22 cellular contexts compared by ENCODE assay signal in the genomic region with DNA sequence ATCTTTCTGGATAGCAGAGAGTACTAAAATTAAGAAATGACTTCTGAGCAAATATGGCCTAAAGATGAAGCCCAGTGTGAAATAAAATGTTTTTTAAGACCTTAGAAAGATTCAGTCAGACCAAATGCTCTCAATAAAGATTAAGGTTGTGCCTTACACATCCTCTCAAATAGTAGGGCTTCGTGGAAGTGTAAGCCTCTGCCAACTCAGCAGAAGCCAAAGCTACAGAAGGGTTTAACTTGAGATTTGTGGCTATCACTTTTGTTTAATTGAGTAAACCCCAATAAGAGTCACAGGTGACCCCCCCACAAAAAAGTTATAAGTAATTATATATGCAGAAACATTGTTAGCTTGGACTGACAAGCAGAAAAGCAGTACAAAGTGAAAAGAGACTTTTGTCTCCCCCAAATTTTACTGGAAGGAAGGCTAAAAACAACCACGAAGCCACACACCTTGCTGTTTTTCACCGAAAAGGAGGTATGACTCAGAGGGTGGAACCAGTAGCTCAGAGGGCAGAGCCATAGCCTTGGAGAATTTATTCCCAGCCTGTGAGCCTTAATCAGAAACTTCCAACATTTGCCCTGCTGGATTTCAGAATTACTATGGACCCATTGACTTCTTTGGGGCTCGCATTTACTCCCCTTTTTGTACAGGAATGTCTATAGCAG. TPM values are rescaled to one million over a fixed set of nuclear protein-coding genes. Genes with fewer than 3 reads are reported as not detected.
DNase-seq lines count a peak whose midpoint lies in the region; ATAC-seq and TF ChIP-seq lines count a peak whose summit lies in the region.
"Had no signal": no experiment of that assay in that cellular context is flagged by ENCODE, and none has a peak within 500 bp of the region (broad histone marks: within the 10 kb centered on the region; RNA-seq: fewer than 3 reads in every experiment).

No MANE protein-coding gene starts in this region.

- H3K4me1 Mint-ChIP-seq in activated CD4-positive, alpha-beta T cell treated with anti-CD3 and anti-CD28 coated beads, Interleukin-2, amount 10 ng/mL, durations not matched to agents 24 days and 14 days, result peaks cover 32% of the 10 kb centered on the region
- peaks cover 6% of the 10 kb centered on the region for H3K4me1 Mint-ChIP-seq in activated T-helper 17 cell treated with anti-CD3 and anti-CD28 coated beads, Interleukin-2, amount 50 U/mL, for 72 hours
- peaks cover 30 to 32% of the 10 kb centered on the region in 2 donors for H3K4me1 Mint-ChIP-seq in natural killer cell
- H3K4me1 Mint-ChIP-seq: brain, neural progenitor cell had no signal

- peak overlapping the region; percentile 60 for H3K4me3 Mint-ChIP-seq in activated CD4-positive, alpha-beta T cell treated with anti-CD3 and anti-CD28 coated beads, Interleukin-2, amount 10 ng/mL, durations not matched to agents 24 days and 14 days
- peak overlapping the region; percentile 13 for H3K4me3 Mint-ChIP-seq in activated T-helper 17 cell treated with anti-CD3 and anti-CD28 coated beads, Interleukin-2, amount 50 U/mL, for 72 hours
- H3K4me3 Mint-ChIP-seq in natural killer cell, result peak overlapping the region; percentile 79
- H3K4me3 Mint-ChIP-seq: brain, neural progenitor cell had no signal

- H3K27me3 ChIP-seq in Loucy (ENCODE audit: insufficient read depth, low read length, poor library complexity, severe bottlenecking), result no peaks in the 10 kb centered on the region
- H3K27me3 ChIP-seq: BLaER1 treated with 17β-estradiol and CSF1 and Interleukin-3, amounts not matched to agents 10 nM and 100 nM; neural progenitor cell; upper lobe of left lung had no signal

- no peaks in the 10 kb centered on the region for H4K20me1 ChIP-seq in Loucy (ENCODE audit: insufficient read depth, low read length, poor library complexity, severe bottlenecking)

- H3K4me1 ChIP-seq in Loucy (ENCODE audit: insufficient read depth, low read length, poor library complexity, severe bottlenecking), result peaks cover 12% of the 10 kb centered on the region
- H3K4me1 ChIP-seq: BLaER1 treated with 17β-estradiol and CSF1 and Interleukin-3, amounts not matched to agents 10 nM and 100 nM; neural progenitor cell; upper lobe of left lung had no signal

- peaks cover 44% of the 10 kb centered on the region for H3K36me3 Mint-ChIP-seq in activated CD4-positive, alpha-beta T cell treated with anti-CD3 and anti-CD28 coated beads, Interleukin-2, amount 10 ng/mL, durations not matched to agents 24 days and 14 days (ENCODE audit: low read depth)
- peaks cover 52% of the 10 kb centered on the region for H3K36me3 Mint-ChIP-seq in activated T-helper 17 cell treated with anti-CD3 and anti-CD28 coated beads, Interleukin-2, amount 50 U/mL, for 72 hours (ENCODE audit: low read depth)
- H3K36me3 Mint-ChIP-seq in natural killer cell, result no peaks in the 10 kb centered on the region

- H3K79me2 ChIP-seq in Loucy (ENCODE audit: insufficient read depth, low read length), result no peaks in the 10 kb centered on the region

- H3K9me3 Mint-ChIP-seq in activated CD4-positive, alpha-beta T cell treated with anti-CD3 and anti-CD28 coated beads, Interleukin-2, amount 10 ng/mL, durations not matched to agents 24 days and 14 days, result peaks cover 3% of the 10 kb centered on the region
- no peaks in the 10 kb centered on the region for H3K9me3 Mint-ChIP-seq in activated T-helper 17 cell treated with anti-CD3 and anti-CD28 coated beads, Interleukin-2, amount 50 U/mL, for 72 hours
- H3K9me3 Mint-ChIP-seq in natural killer cell, result no peaks in the 10 kb centered on the region
- H3K9me3 Mint-ChIP-seq: neural progenitor cell had no signal

- H3K4me2 ChIP-seq in Loucy (ENCODE audit: low read depth, low read length, poor library complexity, severe bottlenecking), result peak overlapping the region; percentile 47
- H3K4me2 ChIP-seq: BLaER1 treated with 17β-estradiol and CSF1 and Interleukin-3, amounts not matched to agents 10 nM and 100 nM; neural progenitor cell had no signal

- no peak overlapping the region for H3K4me3 ChIP-seq in Loucy (ENCODE audit: low read length, poor library complexity, severe bottlenecking)
- H3K4me3 ChIP-seq: BLaER1 treated with 17β-estradiol and CSF1 and Interleukin-3, amounts not matched to agents 10 nM and 100 nM; neural progenitor cell; upper lobe of left lung had no signal

- no peak overlapping the region for H3K9ac ChIP-seq in Loucy (ENCODE audit: low read depth, low read length, poor library complexity, severe bottlenecking)
- H3K9ac ChIP-seq: BLaER1 treated with 17β-estradiol and CSF1 and Interleukin-3, amounts not matched to agents 10 nM and 100 nM; neural progenitor cell had no signal

- TF ChIP-seq CTCF in Loucy (conservative IDR thresholded peaks at IDR 0.05; ENCODE audit: low read length) (no peak), natural killer cell (IDR thresholded peaks at IDR 0.05) (no peak)

- intact Hi-C loops in activated CD4-positive, alpha-beta T cell treated with anti-CD3 and anti-CD28 coated beads, Interleukin-2, amount 10 ng/mL, durations not matched to agents 24 days and 14 days (cut with micrococcal nuclease), result loop anchor here (5.0 kb wide), 1 partner anchor 164 kb away; no protein-coding TSS in a partner anchor
- intact Hi-C loops in natural killer cell (cut with micrococcal nuclease), result no loop called here

- H3F3A ChIP-seq in Loucy (ENCODE audit: low read depth), result no peaks in the 10 kb centered on the region

- no peaks in the 10 kb centered on the region for H3K9me2 ChIP-seq in Loucy (replicated peaks; ENCODE audit: low read depth, low read length)

- DNase-seq in activated CD4-positive, alpha-beta T cell treated with anti-CD3 and anti-CD28 coated beads, Interleukin-2, amount 10 ng/mL, durations not matched to agents 24 days and 14 days, result peak; percentile 81
- DNase-seq in activated CD4-positive, alpha-beta T cell treated with anti-CD3 and anti-CD28 coated beads, Interleukin-2, amount 50 U/mL, for 1 hour, result no peak
- no peak for DNase-seq in natural killer cell
- no peak for DNase-seq in SKM-1 treated with dmso at 0.1 percent for 144 hours (lab: John Stamatoyannopoulos, UW; ENCODE audit: unreplicated experiment)
- DNase-seq in DMS 273 treated with DMSO at 0.1 percent for 48 hours (lab: John Stamatoyannopoulos, UW), result no peak
- DNase-seq: 8988T; activated effector memory CD4-positive, alpha-beta T cell treated with Interleukin-2 at 50 U/mL for 16 hours; DMS79; hippocampal formation; kidney glomerular epithelial cell; mesendoderm; NCI-H146; NCI-H226; SIG-M5; stimulated activated naive CD4-positive, alpha-beta T cell treated with Interleukin-2 at 50 U/mL for 16 hours; upper lobe of left lung had no signal

- no peaks in the 10 kb centered on the region for H3K27me3 Mint-ChIP-seq in activated CD4-positive, alpha-beta T cell treated with anti-CD3 and anti-CD28 coated beads, Interleukin-2, amount 10 ng/mL, durations not matched to agents 24 days and 14 days
- H3K27me3 Mint-ChIP-seq in activated T-helper 17 cell treated with anti-CD3 and anti-CD28 coated beads, Interleukin-2, amount 50 U/mL, for 72 hours, result no peaks in the 10 kb centered on the region
- no peaks in the 10 kb centered on the region for H3K27me3 Mint-ChIP-seq in natural killer cell (ENCODE audit: low read depth in 2 of 2)
- H3K27me3 Mint-ChIP-seq: brain had no signal

- H2AFZ ChIP-seq in Loucy (ENCODE audit: low read length), result no peak overlapping the region
- H2AFZ ChIP-seq: neural progenitor cell had no signal

- H3K36me3 ChIP-seq in Loucy (ENCODE audit: insufficient read depth, low read length), result peaks cover 7% of the 10 kb centered on the region; the same call in 1 of the 2 replicates
- H3K36me3 ChIP-seq: neural progenitor cell had no signal

- ATAC-seq in activated T-helper 17 cell treated with anti-CD3 and anti-CD28 coated beads, Interleukin-2, amount 50 U/mL, for 72 hours (replicated peaks), result peak; percentile 78
- ATAC-seq in natural killer cell (peak in 2 of 3 donors; percentile 42 to 61), HG02588 (IDR thresholded peaks at IDR 0.05; ENCODE audit: unreplicated experiment) (no peak)

- H3K27ac Mint-ChIP-seq in activated CD4-positive, alpha-beta T cell treated with anti-CD3 and anti-CD28 coated beads, Interleukin-2, amount 10 ng/mL, durations not matched to agents 24 days and 14 days, result peak overlapping the region; percentile 81
- peak overlapping the region; percentile 44 for H3K27ac Mint-ChIP-seq in activated T-helper 17 cell treated with anti-CD3 and anti-CD28 coated beads, Interleukin-2, amount 50 U/mL, for 72 hours
- peak overlapping the region; percentile 59 to 68 for H3K27ac Mint-ChIP-seq in natural killer cell
- H3K27ac Mint-ChIP-seq: brain had no signal

- H3K9me3 ChIP-seq in Loucy (ENCODE audit: insufficient read depth, low read depth, low read length), result no peaks in the 10 kb centered on the region
- H3K9me3 ChIP-seq: BLaER1 treated with 17β-estradiol and CSF1 and Interleukin-3, amounts not matched to agents 10 nM and 100 nM; upper lobe of left lung had no signal

RNA-seq across cellular contexts. Expression of gene RPS6KC1, which starts 31.9 kb away (rescaled TPM):
- 7.0 and 7.5 TPM in 2 replicates for total RNA-seq in activated CD4-positive, alpha-beta T cell treated with anti-CD3 and anti-CD28 coated beads, Interleukin-2, amount 10 ng/mL, durations not matched to agents 24 days and 14 days
- total RNA-seq in activated T-helper 17 cell treated with anti-CD3 and anti-CD28 coated beads, Interleukin-2, amount 50 U/mL, for 72 hours, result 1 to 10 TPM; 6.9 to 9.5 TPM
- total RNA-seq in natural killer cell, result 10 to 100 TPM; 19.6 to 32.7 (median 24.1) TPM

Comparison
In these comparisons a context has a peak if more than half of its experiments do, and no peak if none do; other contexts are left out.
1. H3K4me3 Mint-ChIP-seq: peak in every context shown above with its lines; median percentile 79 in natural killer cell; 60 in activated CD4-positive, alpha-beta T cell treated with anti-CD3 and anti-CD28 coated beads, Interleukin-2, amount 10 ng/mL, durations not matched to agents 24 days and 14 days; 13 in activated T-helper 17 cell treated with anti-CD3 and anti-CD28 coated beads, Interleukin-2, amount 50 U/mL, for 72 hours.